Comparison of ENCODE assay signal across 8 cellular contexts in genomic region chr14:94173471-94173884, GRCh38. TPM values are rescaled to one million over a fixed set of nuclear protein-coding genes. Genes with fewer than 3 reads are reported as not detected.
DNase-seq lines count a peak whose midpoint lies in the region; ATAC-seq and TF ChIP-seq lines count a peak whose summit lies in the region.

No MANE protein-coding gene starts in this region.

- no peaks in the 10 kb centered on the region; the same call in none of the 2 replicates for H3K27me3 ChIP-seq in GM06990 (replicated peaks; ENCODE audit: control insufficient read depth, insufficient read depth, low read length)
- H3K27me3 ChIP-seq in mononuclear cell (ENCODE audit: insufficient read depth, low read length), result peaks cover 52% of the 10 kb centered on the region

- peak overlapping the region; percentile 53 for H3K4me3 ChIP-seq in GM06990 (replicated peaks; ENCODE audit: low read depth, low read length)
- peak overlapping the region; percentile 53 for H3K4me3 ChIP-seq in LNCaP clone FGC (ENCODE audit: low read depth, low read length)
- H3K4me3 ChIP-seq in mononuclear cell (ENCODE audit: low read length), result peak overlapping the region; percentile 40

- H3K36me3 ChIP-seq in GM06990 (ENCODE audit: control insufficient read depth, insufficient read depth, low read length), result no peaks in the 10 kb centered on the region

- H3K27ac ChIP-seq in caudate nucleus (ENCODE audit: low read depth, low read length), result peak overlapping the region; percentile 70

- DNase-seq in GM06990 (ENCODE audit: extremely low read depth, insufficient read length) (peak; percentile 22), LNCaP clone FGC (ENCODE audit: low read depth) (no peak), caudate nucleus (lab: John Stamatoyannopoulos, UW) (no peak), iPS-NIHi7 (ENCODE audit: extremely low spot score) (no peak), NCI-H2081 treated with DMSO at 0.1 percent for 48 hours (lab: John Stamatoyannopoulos, UW) (no peak), kidney tubule cell (ENCODE audit: low spot score) (no peak)

- ATAC-seq in HG02642 (IDR thresholded peaks at IDR 0.05; ENCODE audit: poor library complexity, unreplicated experiment), result no peak

- H3K9me3 ChIP-seq in mononuclear cell (ENCODE audit: low read depth, low read length), result no peaks in the 10 kb centered on the region

- TF ChIP-seq CTCF in GM06990 (IDR thresholded peaks at IDR 0.05; ENCODE audit: insufficient read depth, low read length, poor library complexity, severe bottlenecking), result no peak
- TF ChIP-seq CTCF in LNCaP clone FGC (IDR thresholded peaks at IDR 0.05; ENCODE audit: control insufficient read depth, extremely low read depth, insufficient read depth), result no peak

- peaks cover 16% of the 10 kb centered on the region for H3K4me1 ChIP-seq in mononuclear cell (ENCODE audit: insufficient read depth, low read length)

RNA-seq across cellular contexts. Expression of gene PPP4R4, which starts 0.6 kb away (rescaled TPM):
- total RNA-seq in mononuclear cell, result 0.84 TPM

RNA-seq across cellular contexts. Expression of gene IFI27L2, which starts 44.1 kb away (rescaled TPM):
- 23.9 TPM for total RNA-seq in mononuclear cell
